23 cellular contexts compared by ENCODE assay signal in genomic region chr2:154706660-154707059, GRCh38. TPM values are rescaled to one million over a fixed set of nuclear protein-coding genes. Genes with fewer than 3 reads are reported as not detected.
DNase-seq lines count a peak whose midpoint lies in the region; FAIRE-seq and TF ChIP-seq lines count a peak whose summit lies in the region.
"Had no signal": no experiment of that assay in that cellular context is flagged by ENCODE, and none has a peak within 500 bp of the region (broad histone marks: within the 10 kb centered on the region; RNA-seq: fewer than 3 reads in every experiment).

No MANE protein-coding gene starts in this region.

- H3K4me3 Mint-ChIP-seq in activated T-helper 1 cell treated with anti-CD3 and anti-CD28 coated beads, Interleukin-12 subunit alpha, Interleukin-12 subunit beta, Interleukin-2, Interleukin-4 antibody, amounts not matched to agents 30 ng/mL and 10 ng/mL and 1 ng/mL, durations not matched to agents 14 hours and 24 hours and 36 hours, result no peak overlapping the region
- H3K4me3 Mint-ChIP-seq in activated CD4-positive, alpha-beta memory T cell treated with anti-CD3 and anti-CD28 coated beads for 36 hours, result no peak overlapping the region
- H3K4me3 Mint-ChIP-seq: B cell, CD14-positive monocyte, H9, T-cell had no signal

- H3K36me3 ChIP-seq in Loucy (ENCODE audit: insufficient read depth, low read length) (no peaks in the 10 kb centered on the region), small intestine (ENCODE audit: control insufficient read depth in 2 of 2, insufficient read depth in 2 of 2, low read length in 2 of 2) (no peaks in the 10 kb centered on the region)

- no peaks in the 10 kb centered on the region for H4K20me1 ChIP-seq in Loucy (ENCODE audit: insufficient read depth, low read length, poor library complexity, severe bottlenecking)

- no peaks in the 10 kb centered on the region for H3K27me3 Mint-ChIP-seq in activated T-helper 1 cell treated with anti-CD3 and anti-CD28 coated beads, Interleukin-12 subunit alpha, Interleukin-12 subunit beta, Interleukin-2, Interleukin-4 antibody, amounts not matched to agents 30 ng/mL and 10 ng/mL and 1 ng/mL, durations not matched to agents 14 hours and 24 hours and 36 hours (ENCODE audit: insufficient read depth)
- H3K27me3 Mint-ChIP-seq in activated CD4-positive, alpha-beta memory T cell treated with anti-CD3 and anti-CD28 coated beads for 36 hours, result no peaks in the 10 kb centered on the region
- H3K27me3 Mint-ChIP-seq: B cell, T-cell had no signal

- H3K4me3 ChIP-seq in Loucy (ENCODE audit: low read length, poor library complexity, severe bottlenecking), result no peak overlapping the region
- no peak overlapping the region for H3K4me3 ChIP-seq in small intestine (ENCODE audit: low read depth in 1 of 2, low read length in 2 of 2)
- H3K4me3 ChIP-seq: PC-9 had no signal

- H3K9me3 Mint-ChIP-seq in activated T-helper 1 cell treated with anti-CD3 and anti-CD28 coated beads, Interleukin-12 subunit alpha, Interleukin-12 subunit beta, Interleukin-2, Interleukin-4 antibody, amounts not matched to agents 30 ng/mL and 10 ng/mL and 1 ng/mL, durations not matched to agents 14 hours and 24 hours and 36 hours, result no peaks in the 10 kb centered on the region
- H3K9me3 Mint-ChIP-seq in activated CD4-positive, alpha-beta memory T cell treated with anti-CD3 and anti-CD28 coated beads for 36 hours, result peaks cover 3% of the 10 kb centered on the region
- H3K9me3 Mint-ChIP-seq: H9 had no signal

- no peaks in the 10 kb centered on the region for H3K79me2 ChIP-seq in Loucy (ENCODE audit: insufficient read depth, low read length)

- peak; percentile 81 for FAIRE-seq in small intestine (lab: Jason Lieb, UNC)

- H3K36me3 Mint-ChIP-seq in activated T-helper 1 cell treated with anti-CD3 and anti-CD28 coated beads, Interleukin-12 subunit alpha, Interleukin-12 subunit beta, Interleukin-2, Interleukin-4 antibody, amounts not matched to agents 30 ng/mL and 10 ng/mL and 1 ng/mL, durations not matched to agents 14 hours and 24 hours and 36 hours (ENCODE audit: low read depth), result no peaks in the 10 kb centered on the region
- H3K36me3 Mint-ChIP-seq in activated CD4-positive, alpha-beta memory T cell treated with anti-CD3 and anti-CD28 coated beads for 36 hours, result no peaks in the 10 kb centered on the region
- H3K36me3 Mint-ChIP-seq: CD14-positive monocyte, T-cell had no signal

- no peak overlapping the region for H3K27ac ChIP-seq in small intestine (ENCODE audit: low read depth in 1 of 2, low read length in 1 of 2)
- H3K27ac ChIP-seq: PC-9, RWPE1 had no signal

- H3K27ac Mint-ChIP-seq in activated T-helper 1 cell treated with anti-CD3 and anti-CD28 coated beads, Interleukin-12 subunit alpha, Interleukin-12 subunit beta, Interleukin-2, Interleukin-4 antibody, amounts not matched to agents 30 ng/mL and 10 ng/mL and 1 ng/mL, durations not matched to agents 14 hours and 24 hours and 36 hours, result no peak overlapping the region
- H3K27ac Mint-ChIP-seq in activated CD4-positive, alpha-beta memory T cell treated with anti-CD3 and anti-CD28 coated beads for 36 hours, result no peak overlapping the region
- H3K27ac Mint-ChIP-seq: B cell, CD14-positive monocyte, H9, T-cell had no signal

- H3K9ac ChIP-seq in Loucy (ENCODE audit: low read depth, low read length, poor library complexity, severe bottlenecking), result no peak overlapping the region
- H3K9ac ChIP-seq: SK-N-SH had no signal

- no peak overlapping the region for H3K4me2 ChIP-seq in Loucy (ENCODE audit: low read depth, low read length, poor library complexity, severe bottlenecking)
- H3K4me2 ChIP-seq: PC-9, SK-N-SH had no signal

- no peaks in the 10 kb centered on the region for H3K9me3 ChIP-seq in Loucy (ENCODE audit: insufficient read depth, low read depth, low read length)
- no peaks in the 10 kb centered on the region for H3K9me3 ChIP-seq in small intestine (ENCODE audit: control insufficient read depth, low read depth)
- H3K9me3 ChIP-seq: SK-N-SH had no signal

- H3F3A ChIP-seq in Loucy (ENCODE audit: low read depth), result no peaks in the 10 kb centered on the region

- H3K27me3 ChIP-seq in Loucy (ENCODE audit: insufficient read depth, low read length, poor library complexity, severe bottlenecking), result no peaks in the 10 kb centered on the region
- no peaks in the 10 kb centered on the region for H3K27me3 ChIP-seq in small intestine (ENCODE audit: control insufficient read depth in 2 of 2, insufficient read depth in 2 of 2, low read length in 2 of 2)

- peak overlapping the region; percentile 65; the same call in 1 of the 2 replicates for H2AFZ ChIP-seq in Loucy (ENCODE audit: low read length)
- H2AFZ ChIP-seq: PC-9 had no signal

- CTCF ChIA-PET in activated CD4-positive, alpha-beta memory T cell treated with anti-CD3 and anti-CD28 coated beads for 36 hours (lab: Charles Lee), result no interaction called here

- H3K9me2 ChIP-seq in Loucy (replicated peaks; ENCODE audit: low read depth, low read length), result no peaks in the 10 kb centered on the region
- H3K9me2 ChIP-seq: SK-N-SH had no signal

- H3K4me1 Mint-ChIP-seq in activated T-helper 1 cell treated with anti-CD3 and anti-CD28 coated beads, Interleukin-12 subunit alpha, Interleukin-12 subunit beta, Interleukin-2, Interleukin-4 antibody, amounts not matched to agents 30 ng/mL and 10 ng/mL and 1 ng/mL, durations not matched to agents 14 hours and 24 hours and 36 hours (ENCODE audit: low read depth), result no peaks in the 10 kb centered on the region
- no peaks in the 10 kb centered on the region for H3K4me1 Mint-ChIP-seq in activated CD4-positive, alpha-beta memory T cell treated with anti-CD3 and anti-CD28 coated beads for 36 hours (ENCODE audit: low read depth)
- H3K4me1 Mint-ChIP-seq: B cell, CD14-positive monocyte, H9, T-cell had no signal

- no peak for TF ChIP-seq CTCF in Loucy (conservative IDR thresholded peaks at IDR 0.05; ENCODE audit: low read length)

- 15 to 69% (median 35%) methylated on average over 1 of the region's 1 CpG for WGBS in small intestine, 3 donors

- H3K4me1 ChIP-seq in Loucy (ENCODE audit: insufficient read depth, low read length, poor library complexity, severe bottlenecking) (peaks cover 3% of the 10 kb centered on the region), small intestine (ENCODE audit: control insufficient read depth in 2 of 2, insufficient read depth in 1 of 2, low read depth in 1 of 2, low read length in 1 of 2) (peaks cover 0 to 3% of the 10 kb centered on the region in 2 donors)

- DNase-seq in NCI-H524 (lab: John Stamatoyannopoulos, UW) (peak; percentile 18 to 41), NCI-H524 treated with DMSO at 0.1 percent for 48 hours (lab: John Stamatoyannopoulos, UW) (no peak), OCI-M1 (lab: John Stamatoyannopoulos, UW) (peak; percentile 35), small intestine (peak; percentile 94), activated gamma-delta T cell treated with Interleukin-2 at 50 U/mL for 16 hours (no peak)
- DNase-seq in activated T-helper 1 cell treated with anti-CD3 and anti-CD28 coated beads, Interleukin-12 subunit alpha, Interleukin-12 subunit beta, Interleukin-2, Interleukin-4 antibody, amounts not matched to agents 30 ng/mL and 10 ng/mL and 1 ng/mL, durations not matched to agents 14 hours and 24 hours and 36 hours (ENCODE audit: low spot score), result no peak
- no peak for DNase-seq in activated CD4-positive, alpha-beta memory T cell treated with anti-CD3 and anti-CD28 coated beads for 36 hours
- DNase-seq: EL, H9, KBM-7, MV-4-11, NCI-H1105 treated with DMSO at 0.1 percent for 48 hours, NCI-H1694, NCI-H2081, PC-9, SIG-M5, SK-N-SH, T-cell had no signal

- intact Hi-C loops in activated T-helper 1 cell treated with anti-CD3 and anti-CD28 coated beads, Interleukin-12 subunit alpha, Interleukin-12 subunit beta, Interleukin-2, Interleukin-4 antibody, amounts not matched to agents 30 ng/mL and 10 ng/mL and 1 ng/mL, durations not matched to agents 14 hours and 24 hours and 36 hours (cut with micrococcal nuclease), result no loop called here
- intact Hi-C loops in activated CD4-positive, alpha-beta memory T cell treated with anti-CD3 and anti-CD28 coated beads for 36 hours (cut with micrococcal nuclease), result no loop called here

- POLR2A ChIA-PET in activated CD4-positive, alpha-beta memory T cell treated with anti-CD3 and anti-CD28 coated beads for 36 hours (lab: Charles Lee), result no interaction called here

RNA-seq across cellular contexts. Expression of gene KCNJ3, which starts 8.2 kb away (rescaled TPM):
- polyA plus RNA-seq in small intestine, result 1 to 10 TPM; 3.0 to 6.5 (median 4.9) TPM
- total RNA-seq in activated T-helper 1 cell treated with anti-CD3 and anti-CD28 coated beads, Interleukin-12 subunit alpha, Interleukin-12 subunit beta, Interleukin-2, Interleukin-4 antibody, amounts not matched to agents 30 ng/mL and 10 ng/mL and 1 ng/mL, durations not matched to agents 14 hours and 24 hours and 36 hours, result not detected in 2 replicates
- not detected for total RNA-seq in activated CD4-positive, alpha-beta memory T cell treated with anti-CD3 and anti-CD28 coated beads for 36 hours
- total RNA-seq: B cell, NCI-H460, PC-9, T-cell had no signal
- polyA plus RNA-seq: CD14-positive monocyte, SK-N-SH had no signal

Comparison
In these comparisons a context has a peak if more than half of its experiments do, and no peak if none do; other contexts are left out.
1. DNase-seq: peak in NCI-H524 (2 of 2), OCI-M1 (single experiment) and small intestine (single experiment); none in NCI-H524 treated with DMSO at 0.1 percent for 48 hours (single experiment), activated gamma-delta T cell treated with Interleukin-2 at 50 U/mL for 16 hours (single experiment), activated T-helper 1 cell treated with anti-CD3 and anti-CD28 coated beads, Interleukin-12 subunit alpha, Interleukin-12 subunit beta, Interleukin-2, Interleukin-4 antibody, amounts not matched to agents 30 ng/mL and 10 ng/mL and 1 ng/mL, durations not matched to agents 14 hours and 24 hours and 36 hours (single experiment) and activated CD4-positive, alpha-beta memory T cell treated with anti-CD3 and anti-CD28 coated beads for 36 hours (single experiment).